Comparison of ENCODE assay signal across 23 cellular contexts in genomic region chr2:30801821-30802455, GRCh38. TPM values are rescaled to one million over a fixed set of nuclear protein-coding genes. Genes with fewer than 3 reads are reported as not detected.
DNase-seq lines count a peak whose midpoint lies in the region; FAIRE-seq and TF ChIP-seq lines count a peak whose summit lies in the region.
"Had no signal": no experiment of that assay in that cellular context is flagged by ENCODE, and none has a peak within 500 bp of the region (broad histone marks: within the 10 kb centered on the region; RNA-seq: fewer than 3 reads in every experiment).

No MANE protein-coding gene starts in this region.

- no peak for TF ChIP-seq EP300 in H1 (IDR thresholded peaks at IDR 0.05; ENCODE audit: borderline replicate concordance in 1 of 2, low read depth in 2 of 2, low read length in 2 of 2)
- no peak for TF ChIP-seq EP300 in esophagus muscularis mucosa (IDR thresholded peaks at IDR 0.05)

- intact Hi-C loops in esophagus muscularis mucosa (cut with DNase I), result no loop called here
- intact Hi-C loops in vagina (cut with DNase I), result no loop called here

- peaks cover 2 to 10% (median 8%) of the 10 kb centered on the region in 4 experiments; a peak in 5 of 7 replicates for H3K4me1 ChIP-seq in H1 (replicated peaks in 1 of 4; ENCODE audit: control insufficient read depth in 3 of 4, insufficient read depth in 4 of 4, low read length in 3 of 4)
- H3K4me1 ChIP-seq in esophagus muscularis mucosa, result peaks cover 0 to 7% (median 0%) of the 10 kb centered on the region in 4 donors
- peaks cover under 1% of the 10 kb centered on the region for H3K4me1 ChIP-seq in neural progenitor cell
- no peaks in the 10 kb centered on the region for H3K4me1 ChIP-seq in vagina

- H3K4me3 Mint-ChIP-seq in neural progenitor cell, result peak overlapping the region; percentile 8

- no peak overlapping the region for H3K27ac Mint-ChIP-seq in neural progenitor cell
- H3K27ac Mint-ChIP-seq: CD4-positive, alpha-beta memory T cell had no signal

- no peak overlapping the region for H3K23ac ChIP-seq in H1 (ENCODE audit: insufficient read length)

- no peak for TF ChIP-seq RAD21 in H1 (IDR thresholded peaks at IDR 0.05 in 1 of 2, conservative IDR thresholded peaks at IDR 0.05 in 1 of 2; ENCODE audit: low read depth in 2 of 2, low read length in 2 of 2)

- no peak for FAIRE-seq in H1 (lab: Jason Lieb, UNC)
- FAIRE-seq: GM12891 had no signal

- H3K9ac ChIP-seq in H1 (replicated peaks in 1 of 4; ENCODE audit: extremely low read depth in 1 of 4, low read depth in 3 of 4, low read length in 3 of 4), result no peak overlapping the region
- H3K9ac ChIP-seq in neural progenitor cell, result no peak overlapping the region

- TF ChIP-seq POLR2A in H1 (IDR thresholded peaks at IDR 0.05; ENCODE audit: control extremely low read depth in 1 of 2, low read depth in 2 of 2, low read length in 2 of 2) (no peak), esophagus muscularis mucosa (IDR thresholded peaks at IDR 0.05; ENCODE audit: low read depth) (no peak), vagina (IDR thresholded peaks at IDR 0.05) (no peak)

- CTCF ChIA-PET in H1 (lab: Charles Lee; ENCODE audit: partially characterized antibody), result interaction anchor here (0.6 to 3.5 kb wide), 5 partner anchors 11 to 90 kb away, joined by 4 to 12 read pairs (median 4); no protein-coding TSS in a partner anchor

- WGBS in H1 (ENCODE audit: extremely low coverage in 1 of 2, insufficient coverage in 1 of 2, insufficient read length in 1 of 2, insufficient replicate concordance in 2 of 2, low coverage in 1 of 2, low lambda C conversion rate in 2 of 2, missing lambda C conversion rate in 1 of 2), 2 experiments, result 87% methylated on average over 13 of the region's 13 CpGs; no CpG with 5 or more reads in 1 of the 2 experiments
- WGBS in esophagus muscularis mucosa, result 88% methylated on average over 9 of the region's 13 CpGs

- H3K4ac ChIP-seq in H1 (replicated peaks; ENCODE audit: insufficient read length, low read depth, low read length), result no peak overlapping the region

- H2BK15ac ChIP-seq in H1 (ENCODE audit: low read length), result no peak overlapping the region

- no peak overlapping the region for H3K18ac ChIP-seq in H1 (ENCODE audit: extremely low read depth, low read length)

- H3K36me3 ChIP-seq in H1 (ENCODE audit: control insufficient read depth in 2 of 4, insufficient read depth in 4 of 4, low read length in 3 of 4) (no peaks in the 10 kb centered on the region), esophagus muscularis mucosa (no peaks in the 10 kb centered on the region), neural progenitor cell (no peaks in the 10 kb centered on the region), vagina (no peaks in the 10 kb centered on the region)

- no peak overlapping the region for H2BK120ac ChIP-seq in H1 (replicated peaks; ENCODE audit: low read depth, low read length)

- no peak overlapping the region for H2AFZ ChIP-seq in H1 (ENCODE audit: low read length)
- no peak overlapping the region for H2AFZ ChIP-seq in neural progenitor cell (replicated peaks)

- H3K4me2 ChIP-seq in H1 (ENCODE audit: insufficient read depth in 1 of 2, low read depth in 2 of 2, low read length in 2 of 2), result no peak overlapping the region
- H3K4me2 ChIP-seq in neural progenitor cell, result no peak overlapping the region

- H3K4me3 ChIP-seq in H1 (ENCODE audit: extremely low read depth in 1 of 4, insufficient read depth in 2 of 4, low read depth in 3 of 4, low read length in 4 of 4), result no peak overlapping the region
- H3K4me3 ChIP-seq in esophagus muscularis mucosa, result no peak overlapping the region
- H3K4me3 ChIP-seq in neural progenitor cell, result no peak overlapping the region
- no peak overlapping the region for H3K4me3 ChIP-seq in vagina

- no peak overlapping the region for H4K5ac ChIP-seq in H1 (ENCODE audit: insufficient read length, low read depth, low read length)

- no peak overlapping the region for H3K14ac ChIP-seq in H1 (ENCODE audit: insufficient read length)

- no peaks in the 10 kb centered on the region; a peak in 1 of 7 replicates for H3K27me3 ChIP-seq in H1 (replicated peaks in 1 of 4; ENCODE audit: control insufficient read depth in 3 of 4, extremely low read depth in 1 of 4, insufficient read depth in 3 of 4, low read length in 3 of 4)
- no peaks in the 10 kb centered on the region for H3K27me3 ChIP-seq in esophagus muscularis mucosa
- H3K27me3 ChIP-seq in neural progenitor cell, result no peaks in the 10 kb centered on the region
- no peaks in the 10 kb centered on the region for H3K27me3 ChIP-seq in vagina

- no peak overlapping the region for H2BK12ac ChIP-seq in H1 (ENCODE audit: low read depth, low read length)

- H3K27ac ChIP-seq in H1 (ENCODE audit: low read depth, low read length), result no peak overlapping the region
- H3K27ac ChIP-seq in esophagus muscularis mucosa (replicated peaks in 1 of 4), result no peak overlapping the region
- no peak overlapping the region for H3K27ac ChIP-seq in neural progenitor cell
- no peak overlapping the region for H3K27ac ChIP-seq in vagina

- POLR2A ChIA-PET in H1 (lab: Charles Lee; ENCODE audit: partially characterized antibody), result interaction anchor here (0.7 kb wide), 1 partner anchor 30 kb away, joined by 3 read pairs; no protein-coding TSS in a partner anchor

- no peaks in the 10 kb centered on the region for H3K9me3 Mint-ChIP-seq in neural progenitor cell
- H3K9me3 Mint-ChIP-seq: CD4-positive, alpha-beta memory T cell had no signal

- no peak overlapping the region for H4K91ac ChIP-seq in H1 (replicated peaks; ENCODE audit: insufficient read length, low read length)

- in situ Hi-C loops in GM13976 (cut with MboI; ENCODE audit: low sequenced_read_pairs, unreplicated experiment), result no loop called here

- peaks cover 2% of the 10 kb centered on the region for H3K27me3 Mint-ChIP-seq in neural progenitor cell (ENCODE audit: insufficient read depth, low read depth)

- H3K79me1 ChIP-seq in H1 (ENCODE audit: low read depth, low read length), result no peaks in the 10 kb centered on the region

- H4K8ac ChIP-seq in H1 (ENCODE audit: extremely low read depth, insufficient read depth, low read length), result peak overlapping the region; percentile 10; the same call in 1 of the 2 replicates

- H2BK5ac ChIP-seq in H1 (ENCODE audit: low read depth, low read length), result no peak overlapping the region

- H3F3A ChIP-seq in neural progenitor cell (ENCODE audit: low read depth), result no peaks in the 10 kb centered on the region

- H4K20me1 ChIP-seq in H1 (replicated peaks in 1 of 2; ENCODE audit: control insufficient read depth in 1 of 2, insufficient read depth in 2 of 2, low read length in 2 of 2) (no peaks in the 10 kb centered on the region), neural progenitor cell (ENCODE audit: low read depth) (no peaks in the 10 kb centered on the region)

- H3K56ac ChIP-seq in H1 (replicated peaks; ENCODE audit: insufficient read length, low read depth, low read length), result no peak overlapping the region

- H3K9me3 ChIP-seq in H1 (ENCODE audit: insufficient read depth in 2 of 2, low read depth in 1 of 2, low read length in 1 of 2) (no peaks in the 10 kb centered on the region), esophagus muscularis mucosa (no peaks in the 10 kb centered on the region), neural progenitor cell (ENCODE audit: low read depth) (no peaks in the 10 kb centered on the region), vagina (no peaks in the 10 kb centered on the region)

- no peaks in the 10 kb centered on the region for H3K36me3 Mint-ChIP-seq in neural progenitor cell
- H3K36me3 Mint-ChIP-seq: CD4-positive, alpha-beta memory T cell had no signal

- TF ChIP-seq CTCF in H1 (IDR thresholded peaks at IDR 0.05; ENCODE audit: control extremely low read depth in 1 of 3, insufficient read depth in 1 of 3, low read depth in 1 of 3, low read length in 3 of 3), result no peak
- no peak for TF ChIP-seq CTCF in esophagus muscularis mucosa (IDR thresholded peaks at IDR 0.05)
- no peak for TF ChIP-seq CTCF in neural progenitor cell (IDR thresholded peaks at IDR 0.05)
- TF ChIP-seq CTCF in vagina (IDR thresholded peaks at IDR 0.05), result no peak
- TF ChIP-seq CTCF in GM13976 (IDR thresholded peaks at IDR 0.05; ENCODE audit: borderline replicate concordance, control extremely low read depth, extremely low read depth, insufficient read depth, missing control alignments), result no peak

- no peaks in the 10 kb centered on the region for H3K23me2 ChIP-seq in H1 (ENCODE audit: low read depth, low read length)

- DNase-seq in H1 (ENCODE audit: low read depth in 1 of 2, low spot score in 2 of 2) (no peak), esophagus muscularis mucosa (ENCODE audit: extremely low spot score) (peak; percentile 81), neural progenitor cell (ENCODE audit: low spot score) (no peak), vagina (ENCODE audit: extremely low spot score in 2 of 2) (peak; percentile 56 to 61), NCI-H128 (lab: John Stamatoyannopoulos, UW; ENCODE audit: unreplicated experiment) (no peak), GM13976 (ENCODE audit: low spot score) (no peak), NCI-H2107 (lab: John Stamatoyannopoulos, UW) (no peak)
- DNase-seq: C1 segment of cervical spinal cord; Calu3; CD4-positive, alpha-beta memory T cell; COR-L47; DMS53; DMS79 treated with DMSO at 0.1 percent for 48 hours; GF-D8; GOT3; H7; HCEC 1CT had no signal

- H3K4me1 Mint-ChIP-seq in neural progenitor cell, result peaks cover 6% of the 10 kb centered on the region

- no peak overlapping the region for H2AK5ac ChIP-seq in H1 (ENCODE audit: low read depth, low read length)

- no peaks in the 10 kb centered on the region for H3K79me2 ChIP-seq in H1 (ENCODE audit: control insufficient read depth in 1 of 2, insufficient read depth in 2 of 2, low read length in 2 of 2)
- H3K79me2 ChIP-seq in neural progenitor cell (ENCODE audit: low read depth), result no peaks in the 10 kb centered on the region

- no peak overlapping the region for H2BK20ac ChIP-seq in H1 (ENCODE audit: low read length)

TF ChIP-seq in H1, 55 proteins besides CTCF, POLR2A, EP300 and RAD21:
- no peak for TF ChIP-seq EZH2 (IDR thresholded peaks at IDR 0.05; ENCODE audit: low read depth, low read length, severe bottlenecking)
- TF ChIP-seq TCF12 (IDR thresholded peaks at IDR 0.05; ENCODE audit: low read depth, low read length), result no peak
- TF ChIP-seq FOSL1 (IDR thresholded peaks at IDR 0.05; ENCODE audit: insufficient read depth, low read depth, low read length), result no peak
- no peak for TF ChIP-seq ASH2L (IDR thresholded peaks at IDR 0.05; ENCODE audit: low read length)

RNA-seq across cellular contexts. Expression of gene CAPN13, which starts 5.3 kb away (rescaled TPM):
- 0.94 and 2.4 TPM in 2 replicates for total RNA-seq in H1 (2021; fragmentation: NEBNext Ultra II Directional; extraction: Animal tissue kit (Norgen Biotek cat#: 25700))
- polyA plus RNA-seq in H1 (2011; rRNA removed), result 1.5 and 2.4 TPM in 2 replicates
- 1.4 TPM for polyA plus RNA-seq in H1 (2011; cell fraction: cytosol; rRNA removed)
- polyA plus RNA-seq in H1 (2011; cell fraction: nucleus; rRNA removed), result 5.0 TPM
- 0.88 to 2.3 TPM (median 1.9 TPM) in 4 replicates for polyA plus RNA-seq in H1 (2012, experiment 1 of 2)
- 0.33 TPM for polyA plus RNA-seq in H1 (2012, experiment 2 of 2)
- 1.3 TPM for polyA plus RNA-seq in H1 (2013, experiment 1 of 2)
- polyA plus RNA-seq in H1 (2013, experiment 2 of 2), result 0.98 TPM
- polyA minus RNA-seq in H1 (2011; rRNA and poly(A)+ RNA removed), result 6.8 and 8.2 TPM in 2 replicates
- polyA minus RNA-seq in H1 (2011; cell fraction: cytosol; rRNA and poly(A)+ RNA removed), result 0.95 TPM
- polyA minus RNA-seq in H1 (2011; cell fraction: nucleus; rRNA and poly(A)+ RNA removed), result 12.0 TPM
- total RNA-seq in esophagus muscularis mucosa (not detected), neural progenitor cell (ENCODE audit: low replicate concordance) (0.25 TPM in 1 of 2 replicates, not detected in the other), vagina (not detected)
- total RNA-seq: A172; A673; CD4-positive, alpha-beta memory T cell; Daoy; G401 had no signal
- polyA plus RNA-seq: BJ; CD4-positive, alpha-beta memory T cell had no signal

Comparison
In these comparisons a context has a peak if more than half of its experiments do, and no peak if none do; other contexts are left out.
1. DNase-seq: peak in esophagus muscularis mucosa (single experiment) and vagina (2 of 2); none in H1 (0 of 2), neural progenitor cell (single experiment), NCI-H128 (single experiment), GM13976 (single experiment) and NCI-H2107 (single experiment).